ENCODE assay signal across 8 cellular contexts in genomic region chr17:7558544-7559306, GRCh38. TPM values are rescaled to one million over a fixed set of nuclear protein-coding genes. Genes with fewer than 3 reads are reported as not detected.
DNase-seq lines count a peak whose midpoint lies in the region; ATAC-seq, FAIRE-seq and TF ChIP-seq lines count a peak whose summit lies in the region.

TNFSF13 (plus strand) TSS chr17:7558750; CDS start chr17:7559040, 290 bp downstream.

- H3K27ac Mint-ChIP-seq in nephron progenitor cell: peak within 1 kb of the TSS; percentile 66

- no peak for FAIRE-seq in endothelial cell of umbilical vein (lab: Jason Lieb, UNC)

- H3K79me2 ChIP-seq in endothelial cell of umbilical vein (ENCODE audit: control insufficient read depth, insufficient read depth, low read length): peaks cover 19% of the 10 kb centered on the region

- H3K27ac ChIP-seq in endothelial cell of umbilical vein (ENCODE audit: insufficient read depth, low read depth, low read length): peak within 1 kb of the TSS; percentile 70

- BruUV-seq in endothelial cell of umbilical vein (replicated peaks; lab: Mats Ljungman, UMichigan): no TSS peak

- H3K27me3 ChIP-seq in endothelial cell of umbilical vein (ENCODE audit: control insufficient read depth in 2 of 2, insufficient read depth in 2 of 2, low read length in 2 of 2): no peaks in the 10 kb centered on the region

- peak; percentile 47 for DNase-seq in CD1c-positive myeloid dendritic cell (ENCODE audit: extremely low spot score)
- DNase-seq in NOMO-1 treated with dmso at 0.1 percent for 144 hours (lab: John Stamatoyannopoulos, UW; ENCODE audit: unreplicated experiment): peak; percentile 88
- no peak for DNase-seq in endothelial cell of umbilical vein (ENCODE audit: low read depth, low spot score)
- DNase-seq in nephron progenitor cell: no peak
- no peak for DNase-seq in NCI-H2081 (lab: John Stamatoyannopoulos, UW)

- peak within 1 kb of the TSS; percentile 48 for H3K4me3 Mint-ChIP-seq in nephron progenitor cell

- no peaks in the 10 kb centered on the region for H4K20me1 ChIP-seq in endothelial cell of umbilical vein (replicated peaks; ENCODE audit: control insufficient read depth, extremely low read depth, insufficient read depth, low read length)

- CTCF ChIA-PET in endothelial cell of umbilical vein (lab: Charles Lee): interaction anchor here (0.9 to 6.7 kb wide), 14 partner anchors 9 to 513 kb away, joined by 3 to 314 read pairs (median 4); partner anchors contain the start of gene SOX15

- intact Hi-C loops in endothelial cell of umbilical vein (cut with micrococcal nuclease): loop anchor here (1.0 kb wide), 1 partner anchor 123 kb away; the partner anchor contains the start of gene TMEM102

- ATAC-seq in GM19324 (IDR thresholded peaks at IDR 0.05; ENCODE audit: low FRiP score, unreplicated experiment) (no peak), GM21367 (IDR thresholded peaks at IDR 0.05; ENCODE audit: unreplicated experiment) (no peak), HG02571 (IDR thresholded peaks at IDR 0.05; ENCODE audit: unreplicated experiment) (no peak)

- dilution Hi-C loops in endothelial cell of umbilical vein (cut with MboI; ENCODE audit: extremely low pct_ligation_motif_present, low sequenced_read_pairs): no loop called here

- peak within 1 kb of the TSS; percentile 53 for H3K4me2 ChIP-seq in endothelial cell of umbilical vein (ENCODE audit: insufficient read depth, low read length)

- H2AFZ ChIP-seq in endothelial cell of umbilical vein (ENCODE audit: low read depth, low read length): peak within 1 kb of the TSS; percentile 77

- no peak for TF ChIP-seq POLR2A in endothelial cell of umbilical vein (IDR thresholded peaks at IDR 0.05; ENCODE audit: low read depth, low read length)

- POLR2A ChIA-PET in endothelial cell of umbilical vein (lab: Charles Lee): interaction anchor here (1.1 to 1.8 kb wide), 2 partner anchors 74 to 79 kb away, joined by 3 to 7 read pairs; partner anchors contain the start of genes POLR2A and ZBTB4

- TF ChIP-seq CTCF in endothelial cell of umbilical vein (IDR thresholded peaks at IDR 0.05; ENCODE audit: extremely low read depth in 1 of 2, insufficient read depth in 1 of 2, low read depth in 1 of 2, low read length in 2 of 2) (no peak), nephron progenitor cell (IDR thresholded peaks at IDR 0.05) (no peak)

- peaks cover 61% of the 10 kb centered on the region for H3K4me1 Mint-ChIP-seq in nephron progenitor cell

- H3K9me3 ChIP-seq in endothelial cell of umbilical vein (replicated peaks; ENCODE audit: control insufficient read depth, insufficient read depth, low read length): no peaks in the 10 kb centered on the region

- peaks cover 0 to 2% of the 10 kb centered on the region in 2 experiments for H3K36me3 ChIP-seq in endothelial cell of umbilical vein (ENCODE audit: control insufficient read depth in 2 of 2, extremely low read depth in 1 of 2, insufficient read depth in 2 of 2, low read length in 2 of 2)

- H3K36me3 Mint-ChIP-seq in nephron progenitor cell (ENCODE audit: low read depth): peaks cover 5% of the 10 kb centered on the region

- peak within 1 kb of the TSS; percentile 65 for H3K9ac ChIP-seq in endothelial cell of umbilical vein (replicated peaks; ENCODE audit: extremely low read depth, insufficient read depth, low read length)

- H3K27me3 Mint-ChIP-seq in nephron progenitor cell (ENCODE audit: low read depth, poor library complexity): peaks cover 25% of the 10 kb centered on the region

- H3K9me1 ChIP-seq in endothelial cell of umbilical vein (replicated peaks; ENCODE audit: control insufficient read depth, extremely low read depth, insufficient read depth, low read length): no peaks in the 10 kb centered on the region

- H3K4me1 ChIP-seq in endothelial cell of umbilical vein (ENCODE audit: control insufficient read depth, extremely low read depth, insufficient read depth, low read length): peaks cover 34% of the 10 kb centered on the region

- no peaks in the 10 kb centered on the region for H3K9me3 Mint-ChIP-seq in nephron progenitor cell

- H3K4me3 ChIP-seq in endothelial cell of umbilical vein (replicated peaks in 1 of 3; ENCODE audit: insufficient read depth in 1 of 3, low read depth in 1 of 3, low read length in 3 of 3): no peak within 1 kb of the TSS

TF ChIP-seq in endothelial cell of umbilical vein, 7 proteins besides CTCF, POLR2A, EP300 and RAD21:
- TF ChIP-seq EZH2 (IDR thresholded peaks at IDR 0.05; ENCODE audit: borderline replicate concordance, low read depth, low read length, severe bottlenecking) (no peak), FOS (IDR thresholded peaks at IDR 0.05; ENCODE audit: borderline replicate concordance, insufficient read depth, low read length) (no peak), MYC (IDR thresholded peaks at IDR 0.05; ENCODE audit: low read depth, low read length) (no peak), POLR2AphosphoS5 (IDR thresholded peaks at IDR 0.05; ENCODE audit: insufficient read depth, low read depth, low read length) (no peak), GATA2 (IDR thresholded peaks at IDR 0.05; ENCODE audit: insufficient read depth, insufficient read length, low read depth, low read length) (no peak), MAX (IDR thresholded peaks at IDR 0.05; ENCODE audit: insufficient read depth, insufficient read length) (no peak), JUN (IDR thresholded peaks at IDR 0.05; ENCODE audit: borderline replicate concordance, insufficient read depth, insufficient read length, low read depth) (no peak)
TF ChIP-seq in endothelial cell of umbilical vein: peak in this region for 0.

RNA-seq across cellular contexts. Expression of gene TNFSF13, which starts in this region (rescaled TPM):
- total RNA-seq in endothelial cell of umbilical vein: 3.7 and 5.4 TPM in 2 replicates
- 3.6 and 4.3 TPM in 2 replicates for polyA plus RNA-seq in endothelial cell of umbilical vein
- polyA plus RNA-seq in endothelial cell of umbilical vein (2011; cell fraction: cytosol; rRNA removed): 2.7 and 2.8 TPM in 2 replicates
- polyA plus RNA-seq in endothelial cell of umbilical vein (2011; cell fraction: nucleus; rRNA removed): 4.2 and 6.2 TPM in 2 replicates
- 3.0 and 4.0 TPM in 2 replicates for polyA plus RNA-seq in endothelial cell of umbilical vein (2012)
- polyA minus RNA-seq in endothelial cell of umbilical vein: 2.5 and 3.1 TPM in 2 replicates
- 3.1 TPM for polyA minus RNA-seq in endothelial cell of umbilical vein (2011; cell fraction: cytosol; rRNA and poly(A)+ RNA removed)
- polyA minus RNA-seq in endothelial cell of umbilical vein (2011; cell fraction: nucleus; rRNA and poly(A)+ RNA removed): 2.5 TPM in 2 replicates

Comparison
In these comparisons a context has a peak if more than half of its experiments do, and no peak if none do; other contexts are left out.
1. DNase-seq: peak in CD1c-positive myeloid dendritic cell (single experiment) and NOMO-1 treated with dmso at 0.1 percent for 144 hours (single experiment); none in endothelial cell of umbilical vein (single experiment), nephron progenitor cell (single experiment) and NCI-H2081 (0 of 2).